In the genomic region with DNA sequence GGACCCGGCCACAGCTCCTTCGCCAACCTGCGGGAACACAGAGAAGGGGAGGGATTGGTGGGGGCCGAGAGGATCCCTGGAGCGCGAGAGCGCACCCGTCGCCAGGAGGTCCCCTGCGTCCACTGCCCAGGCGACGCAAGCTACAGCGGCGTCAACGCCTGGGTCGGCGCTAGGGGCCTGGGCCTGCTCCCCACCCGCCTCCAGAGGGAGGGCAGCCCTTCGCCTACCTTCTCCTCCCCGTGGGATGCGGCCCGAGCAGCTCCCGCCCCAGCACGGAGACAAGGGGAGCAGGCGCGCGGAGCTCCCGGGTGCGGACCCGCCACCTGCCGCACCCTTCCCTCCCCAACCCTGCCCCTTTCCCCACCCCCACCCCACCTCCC, we compare ENCODE assay signal across 8 cellular contexts.
DNase-seq lines count a peak whose midpoint lies in the region; ATAC-seq and TF ChIP-seq lines count a peak whose summit lies in the region.

No MANE protein-coding gene starts in this region.

- no peak for TF ChIP-seq POLR2A in GM18505 (IDR thresholded peaks at IDR 0.05; ENCODE audit: borderline replicate concordance, extremely low read depth, insufficient read depth, insufficient read length)

- no peaks in the 10 kb centered on the region for H3K36me3 ChIP-seq in CD8-positive, alpha-beta memory T cell (ENCODE audit: insufficient read depth, low read length)
- no peaks in the 10 kb centered on the region for H3K36me3 ChIP-seq in ectodermal cell (ENCODE audit: control insufficient read depth, insufficient read depth, low read length)
- peaks cover 0 to 18% (median 0%) of the 10 kb centered on the region in 3 experiments for H3K36me3 ChIP-seq in naive thymus-derived CD4-positive, alpha-beta T cell (ENCODE audit: control insufficient read depth in 2 of 3, insufficient read depth in 3 of 3, low read length in 3 of 3)

- H3K36me3 Mint-ChIP-seq in CD8-positive, alpha-beta memory T cell: peaks cover 0 to 20% (median 0%) of the 10 kb centered on the region in 3 donors
- H3K36me3 Mint-ChIP-seq in naive thymus-derived CD4-positive, alpha-beta T cell: peaks cover 0 to 9% (median 0%) of the 10 kb centered on the region in 5 donors

- peak overlapping the region in 3 of 8 donors; percentile 45 to 91 (median 64) for H3K27ac Mint-ChIP-seq in CD8-positive, alpha-beta memory T cell
- H3K27ac Mint-ChIP-seq in naive thymus-derived CD4-positive, alpha-beta T cell: peak overlapping the region in 1 of 9 donors; percentile 79

- H3K27me3 Mint-ChIP-seq in CD8-positive, alpha-beta memory T cell: peaks cover 0 to 2% of the 10 kb centered on the region in 2 donors
- peaks cover 0 to 12% (median 0%) of the 10 kb centered on the region in 5 donors for H3K27me3 Mint-ChIP-seq in naive thymus-derived CD4-positive, alpha-beta T cell

- no peaks in the 10 kb centered on the region for H3K27me3 ChIP-seq in CD8-positive, alpha-beta memory T cell (ENCODE audit: insufficient read depth, low read length, poor library complexity, severe bottlenecking)
- H3K27me3 ChIP-seq in ectodermal cell (ENCODE audit: control insufficient read depth, insufficient read depth, low read length, poor library complexity, severe bottlenecking): peaks cover 65% of the 10 kb centered on the region
- no peaks in the 10 kb centered on the region for H3K27me3 ChIP-seq in naive thymus-derived CD4-positive, alpha-beta T cell (ENCODE audit: control insufficient read depth in 2 of 2, insufficient read depth in 2 of 2, low read length in 2 of 2)

- no peak overlapping the region for H3K27ac ChIP-seq in CD8-positive, alpha-beta memory T cell (ENCODE audit: low read depth, low read length)
- H3K27ac ChIP-seq in ectodermal cell (ENCODE audit: insufficient read depth, low read depth, low read length, poor library complexity, severe bottlenecking): no peak overlapping the region
- peak overlapping the region; percentile 25 for H3K27ac ChIP-seq in naive thymus-derived CD4-positive, alpha-beta T cell (ENCODE audit: low read depth, low read length)

- intact Hi-C loops in naive thymus-derived CD4-positive, alpha-beta T cell (cut with micrococcal nuclease): loop anchor here in 1 of 2 donors (2.0 kb wide), 1 partner anchor 56 kb away; no protein-coding TSS in a partner anchor

- H3K4me1 Mint-ChIP-seq in CD8-positive, alpha-beta memory T cell: peaks cover 16 to 48% (median 24%) of the 10 kb centered on the region in 3 donors
- peaks cover 11 to 31% (median 23%) of the 10 kb centered on the region in 7 donors for H3K4me1 Mint-ChIP-seq in naive thymus-derived CD4-positive, alpha-beta T cell

- peak overlapping the region; percentile 65 for H3K4me3 ChIP-seq in CD8-positive, alpha-beta memory T cell (ENCODE audit: low read length)
- peak overlapping the region; percentile 39 for H3K4me3 ChIP-seq in ectodermal cell (ENCODE audit: insufficient read depth, low read depth, low read length)
- H3K4me3 ChIP-seq in naive thymus-derived CD4-positive, alpha-beta T cell (ENCODE audit: low read length): peak overlapping the region; percentile 61

- no peaks in the 10 kb centered on the region for H3K9me3 ChIP-seq in CD8-positive, alpha-beta memory T cell (ENCODE audit: low read length)
- H3K9me3 ChIP-seq in ectodermal cell (ENCODE audit: control insufficient read depth, low read length): no peaks in the 10 kb centered on the region
- H3K9me3 ChIP-seq in naive thymus-derived CD4-positive, alpha-beta T cell (ENCODE audit: control insufficient read depth in 2 of 3, low read length in 3 of 3): no peaks in the 10 kb centered on the region

- 1% methylated on average over 31 of the region's 31 CpGs for WGBS in ectodermal cell, 2 experiments

- no peak for DNase-seq in CD8-positive, alpha-beta memory T cell
- peak; percentile 23 for DNase-seq in NCI-H226
- DNase-seq in naive thymus-derived CD4-positive, alpha-beta T cell: peak in 1 of 9 donors; percentile 26

- no peak for ATAC-seq in naive thymus-derived CD4-positive, alpha-beta T cell
- ATAC-seq in HG03378 (IDR thresholded peaks at IDR 0.05; ENCODE audit: unreplicated experiment) (no peak), GM18505 (IDR thresholded peaks at IDR 0.05; ENCODE audit: unreplicated experiment) (no peak), HG03135 (IDR thresholded peaks at IDR 0.05; ENCODE audit: unreplicated experiment) (no peak), GM21526 (IDR thresholded peaks at IDR 0.05; ENCODE audit: low FRiP score, unreplicated experiment) (no peak)

- H3K4me3 Mint-ChIP-seq in CD8-positive, alpha-beta memory T cell: peak overlapping the region; percentile 76 to 90 (median 79)
- peak overlapping the region; percentile 66 to 82 (median 78) for H3K4me3 Mint-ChIP-seq in naive thymus-derived CD4-positive, alpha-beta T cell

- H3K4me1 ChIP-seq in CD8-positive, alpha-beta memory T cell (ENCODE audit: insufficient read depth, low read length): peaks cover 22% of the 10 kb centered on the region
- H3K4me1 ChIP-seq in ectodermal cell (ENCODE audit: control insufficient read depth, insufficient read depth, low read length): peaks cover 26% of the 10 kb centered on the region
- H3K4me1 ChIP-seq in naive thymus-derived CD4-positive, alpha-beta T cell (ENCODE audit: control insufficient read depth in 2 of 2, insufficient read depth in 2 of 2, low read length in 2 of 2): peaks cover 15 to 28% of the 10 kb centered on the region in 2 donors

- CTCF ChIA-PET in CD8-positive, alpha-beta memory T cell (lab: Charles Lee): interaction anchor here (0.7 to 1.6 kb wide), 2 partner anchors 12 to 212 kb away, joined by 3 read pairs; no protein-coding TSS in a partner anchor
- CTCF ChIA-PET in naive thymus-derived CD4-positive, alpha-beta T cell (lab: Charles Lee): no interaction called here

- POLR2A ChIA-PET in CD8-positive, alpha-beta memory T cell (lab: Charles Lee): interaction anchor here (0.6 kb wide), 1 partner anchor 33 kb away, joined by 3 read pairs; no protein-coding TSS in a partner anchor
- POLR2A ChIA-PET in naive thymus-derived CD4-positive, alpha-beta T cell (lab: Charles Lee): no interaction called here

- H3K9me3 Mint-ChIP-seq in CD8-positive, alpha-beta memory T cell: no peaks in the 10 kb centered on the region
- no peaks in the 10 kb centered on the region for H3K9me3 Mint-ChIP-seq in naive thymus-derived CD4-positive, alpha-beta T cell
